ENCODE assay signal across 1 cellular context in the genomic region with DNA sequence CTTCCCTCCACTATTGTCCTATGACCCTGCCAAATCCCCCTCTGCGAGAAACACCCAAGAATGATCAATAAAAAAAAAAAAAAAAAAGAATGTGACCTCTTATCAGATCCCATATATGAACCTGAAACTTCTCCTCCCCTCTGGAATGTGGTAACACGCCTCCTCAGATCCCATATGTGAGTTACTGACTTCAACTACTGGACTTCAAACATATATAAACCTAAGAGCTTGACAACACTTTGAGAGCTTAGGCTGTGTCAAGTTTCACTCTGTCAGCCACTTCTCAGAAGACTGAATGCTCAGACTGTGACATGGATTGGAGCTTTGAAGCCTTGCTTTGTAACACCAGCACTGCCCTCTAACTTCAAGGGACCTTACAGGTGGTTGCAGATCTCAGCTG.
TF ChIP-seq lines count a peak whose summit lies in the region.

No MANE protein-coding gene starts in this region.

TF ChIP-seq in HepG2, 621 proteins besides CTCF, POLR2A, EP300 and RAD21 (continued from another document):
- TF ChIP-seq, protein P1, sequence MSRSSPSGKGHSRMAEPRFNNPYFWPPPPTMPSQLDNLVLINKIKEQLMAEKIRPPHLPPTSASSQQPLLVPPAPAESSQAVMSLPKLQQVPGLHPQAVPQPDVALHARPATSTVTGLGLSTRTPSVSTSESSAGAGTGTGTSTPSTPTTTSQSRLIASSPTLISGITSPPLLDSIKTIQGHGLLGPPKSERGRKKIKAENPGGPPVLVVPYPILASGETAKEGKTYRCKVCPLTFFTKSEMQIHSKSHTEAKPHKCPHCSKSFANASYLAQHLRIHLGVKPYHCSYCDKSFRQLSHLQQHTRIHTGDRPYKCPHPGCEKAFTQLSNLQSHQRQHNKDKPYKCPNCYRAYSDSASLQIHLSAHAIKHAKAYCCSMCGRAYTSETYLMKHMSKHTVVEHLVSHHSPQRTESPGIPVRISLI (CRISPR knock-in tag; IDR thresholded peaks at IDR 0.05; ENCODE audit: borderline replicate concordance): peak; percentile 89
- TF ChIP-seq RARA (CRISPR knock-in tag; IDR thresholded peaks at IDR 0.05) (0 out of 2 replicates have a peak, but pooled peaks have one; percentile 26), XRCC5 (optimal IDR thresholded peaks at IDR 0.05; ENCODE audit: low read length) (no peak), SIX1 (CRISPR knock-in tag; IDR thresholded peaks at IDR 0.05; ENCODE audit: borderline replicate concordance) (peak; percentile 78; the same call in 1 of the 2 replicates), ZNF772 (CRISPR knock-in tag; IDR thresholded peaks at IDR 0.05) (no peak), ZNF572 (CRISPR knock-in tag; IDR thresholded peaks at IDR 0.05) (no peak), BCL6 (CRISPR knock-in tag; IDR thresholded peaks at IDR 0.05) (peak; percentile 90), HNF4A (CRISPR knock-in tag; IDR thresholded peaks at IDR 0.05) (peak; percentile 51), SOX5 (CRISPR knock-in tag; IDR thresholded peaks at IDR 0.05; ENCODE audit: borderline replicate concordance) (peak; percentile 40; the same call in 1 of the 2 replicates), SOX6 (IDR thresholded peaks at IDR 0.05) (no peak), SOX6 (CRISPR knock-in tag; IDR thresholded peaks at IDR 0.05) (peak; percentile 83), FOXK2 (IDR thresholded peaks at IDR 0.05) (peak; percentile 51; the same call in 1 of the 2 replicates), ZNF335 (CRISPR knock-in tag; IDR thresholded peaks at IDR 0.05) (no peak), ZMYM4 (CRISPR knock-in tag; IDR thresholded peaks at IDR 0.05) (0 out of 2 replicates have a peak, but pooled peaks have one; percentile 33), ZBTB20 (CRISPR knock-in tag; IDR thresholded peaks at IDR 0.05; ENCODE audit: borderline replicate concordance, low read depth) (0 out of 2 replicates have a peak, but pooled peaks have one; percentile 47), SOX13 (IDR thresholded peaks at IDR 0.05) (no peak), SOX13 (CRISPR knock-in tag; conservative IDR thresholded peaks at IDR 0.05 in 1 of 2, IDR thresholded peaks at IDR 0.05 in 1 of 2) (peak in 1 of 2 experiments; percentile 80; a peak in 2 of 4 replicates), ZNF230 (CRISPR knock-in tag; IDR thresholded peaks at IDR 0.05) (no peak), PHF21A (CRISPR knock-in tag; IDR thresholded peaks at IDR 0.05) (0 out of 2 replicates have a peak, but pooled peaks have one; percentile 33), TEAD3 (CRISPR knock-in tag; optimal IDR thresholded peaks at IDR 0.05; ENCODE audit: borderline replicate concordance) (peak; percentile 36), TBP (CRISPR knock-in tag; IDR thresholded peaks at IDR 0.05) (no peak), NR2F1 (CRISPR knock-in tag; IDR thresholded peaks at IDR 0.05) (peak in 1 of 2 experiments; percentile 48; a peak in 1 of 4 replicates), SP5 (CRISPR knock-in tag; IDR thresholded peaks at IDR 0.05; ENCODE audit: borderline replicate concordance, low read depth) (peak; percentile 55; the same call in 1 of the 2 replicates)
- TF ChIP-seq, protein P2, sequence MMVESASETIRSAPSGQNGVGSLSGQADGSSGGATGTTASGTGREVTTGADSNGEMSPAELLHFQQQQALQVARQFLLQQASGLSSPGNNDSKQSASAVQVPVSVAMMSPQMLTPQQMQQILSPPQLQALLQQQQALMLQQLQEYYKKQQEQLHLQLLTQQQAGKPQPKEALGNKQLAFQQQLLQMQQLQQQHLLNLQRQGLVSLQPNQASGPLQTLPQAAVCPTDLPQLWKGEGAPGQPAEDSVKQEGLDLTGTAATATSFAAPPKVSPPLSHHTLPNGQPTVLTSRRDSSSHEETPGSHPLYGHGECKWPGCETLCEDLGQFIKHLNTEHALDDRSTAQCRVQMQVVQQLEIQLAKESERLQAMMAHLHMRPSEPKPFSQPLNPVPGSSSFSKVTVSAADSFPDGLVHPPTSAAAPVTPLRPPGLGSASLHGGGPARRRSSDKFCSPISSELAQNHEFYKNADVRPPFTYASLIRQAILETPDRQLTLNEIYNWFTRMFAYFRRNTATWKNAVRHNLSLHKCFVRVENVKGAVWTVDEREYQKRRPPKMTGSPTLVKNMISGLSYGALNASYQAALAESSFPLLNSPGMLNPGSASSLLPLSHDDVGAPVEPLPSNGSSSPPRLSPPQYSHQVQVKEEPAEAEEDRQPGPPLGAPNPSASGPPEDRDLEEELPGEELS (CRISPR knock-in tag; IDR thresholded peaks at IDR 0.05): 0 out of 2 replicates have a peak, but pooled peaks have one; percentile 34
- TF ChIP-seq, protein P3, sequence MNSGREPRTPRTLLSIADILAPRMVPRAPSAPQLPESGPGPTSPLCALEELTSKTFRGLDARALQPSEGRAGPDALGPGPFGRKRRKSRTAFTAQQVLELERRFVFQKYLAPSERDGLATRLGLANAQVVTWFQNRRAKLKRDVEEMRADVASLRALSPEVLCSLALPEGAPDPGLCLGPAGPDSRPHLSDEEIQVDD (CRISPR knock-in tag; IDR thresholded peaks at IDR 0.05; ENCODE audit: borderline replicate concordance): no peak
- TF ChIP-seq, protein P4, sequence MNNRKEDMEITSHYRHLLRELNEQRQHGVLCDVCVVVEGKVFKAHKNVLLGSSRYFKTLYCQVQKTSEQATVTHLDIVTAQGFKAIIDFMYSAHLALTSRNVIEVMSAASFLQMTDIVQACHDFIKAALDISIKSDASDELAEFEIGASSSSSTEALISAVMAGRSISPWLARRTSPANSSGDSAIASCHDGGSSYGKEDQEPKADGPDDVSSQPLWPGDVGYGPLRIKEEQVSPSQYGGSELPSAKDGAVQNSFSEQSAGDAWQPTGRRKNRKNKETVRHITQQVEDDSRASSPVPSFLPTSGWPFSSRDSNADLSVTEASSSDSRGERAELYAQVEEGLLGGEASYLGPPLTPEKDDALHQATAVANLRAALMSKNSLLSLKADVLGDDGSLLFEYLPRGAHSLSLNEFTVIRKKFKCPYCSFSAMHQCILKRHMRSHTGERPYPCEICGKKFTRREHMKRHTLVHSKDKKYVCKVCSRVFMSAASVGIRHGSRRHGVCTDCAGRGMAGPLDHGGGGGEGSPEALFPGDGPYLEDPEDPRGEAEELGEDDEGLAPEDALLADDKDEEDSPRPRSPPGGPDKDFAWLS (CRISPR knock-in tag; IDR thresholded peaks at IDR 0.05; ENCODE audit: borderline replicate concordance): no peak
- TF ChIP-seq, protein P5, sequence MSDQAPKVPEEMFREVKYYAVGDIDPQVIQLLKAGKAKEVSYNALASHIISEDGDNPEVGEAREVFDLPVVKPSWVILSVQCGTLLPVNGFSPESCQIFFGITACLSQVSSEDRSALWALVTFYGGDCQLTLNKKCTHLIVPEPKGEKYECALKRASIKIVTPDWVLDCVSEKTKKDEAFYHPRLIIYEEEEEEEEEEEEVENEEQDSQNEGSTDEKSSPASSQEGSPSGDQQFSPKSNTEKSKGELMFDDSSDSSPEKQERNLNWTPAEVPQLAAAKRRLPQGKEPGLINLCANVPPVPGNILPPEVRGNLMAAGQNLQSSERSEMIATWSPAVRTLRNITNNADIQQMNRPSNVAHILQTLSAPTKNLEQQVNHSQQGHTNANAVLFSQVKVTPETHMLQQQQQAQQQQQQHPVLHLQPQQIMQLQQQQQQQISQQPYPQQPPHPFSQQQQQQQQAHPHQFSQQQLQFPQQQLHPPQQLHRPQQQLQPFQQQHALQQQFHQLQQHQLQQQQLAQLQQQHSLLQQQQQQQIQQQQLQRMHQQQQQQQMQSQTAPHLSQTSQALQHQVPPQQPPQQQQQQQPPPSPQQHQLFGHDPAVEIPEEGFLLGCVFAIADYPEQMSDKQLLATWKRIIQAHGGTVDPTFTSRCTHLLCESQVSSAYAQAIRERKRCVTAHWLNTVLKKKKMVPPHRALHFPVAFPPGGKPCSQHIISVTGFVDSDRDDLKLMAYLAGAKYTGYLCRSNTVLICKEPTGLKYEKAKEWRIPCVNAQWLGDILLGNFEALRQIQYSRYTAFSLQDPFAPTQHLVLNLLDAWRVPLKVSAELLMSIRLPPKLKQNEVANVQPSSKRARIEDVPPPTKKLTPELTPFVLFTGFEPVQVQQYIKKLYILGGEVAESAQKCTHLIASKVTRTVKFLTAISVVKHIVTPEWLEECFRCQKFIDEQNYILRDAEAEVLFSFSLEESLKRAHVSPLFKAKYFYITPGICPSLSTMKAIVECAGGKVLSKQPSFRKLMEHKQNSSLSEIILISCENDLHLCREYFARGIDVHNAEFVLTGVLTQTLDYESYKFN (CRISPR knock-in tag; conservative IDR thresholded peaks at IDR 0.05): peak; percentile 58
